Comparison of ENCODE assay signal across 9 cellular contexts in genomic region chr2:151577116-151577515, GRCh38.
"Had no signal": no experiment of that assay in that cellular context is flagged by ENCODE, and none has a peak within 500 bp of the region (broad histone marks: within the 10 kb centered on the region; RNA-seq: fewer than 3 reads in every experiment).

No MANE protein-coding gene starts in this region.

- H3K36me3 ChIP-seq: HAP-1 had no signal

- DNase-seq: GM23248, GOT3, H7, H9, HCEC 1CT, HFFc6 had no signal

- H3K4me1 Mint-ChIP-seq: GM23338 had no signal

- H3K27ac ChIP-seq: GM23248 had no signal

- ATAC-seq: GM23338, HCT116 had no signal

- H3K4me1 ChIP-seq: HAP-1 had no signal

- H3K4me3 Mint-ChIP-seq: GM23338, H9, HFFc6 had no signal

- H3K9ac ChIP-seq: GM23248 had no signal

- H3K4me3 ChIP-seq: GM23248, GM23338, HAP-1 had no signal

- H3K27ac Mint-ChIP-seq: GM23338, H9, HFFc6 had no signal

- H3K9me3 Mint-ChIP-seq: GM23338, H9, HFFc6 had no signal

- H3K9me3 ChIP-seq: HAP-1 had no signal
